In the genomic region with DNA sequence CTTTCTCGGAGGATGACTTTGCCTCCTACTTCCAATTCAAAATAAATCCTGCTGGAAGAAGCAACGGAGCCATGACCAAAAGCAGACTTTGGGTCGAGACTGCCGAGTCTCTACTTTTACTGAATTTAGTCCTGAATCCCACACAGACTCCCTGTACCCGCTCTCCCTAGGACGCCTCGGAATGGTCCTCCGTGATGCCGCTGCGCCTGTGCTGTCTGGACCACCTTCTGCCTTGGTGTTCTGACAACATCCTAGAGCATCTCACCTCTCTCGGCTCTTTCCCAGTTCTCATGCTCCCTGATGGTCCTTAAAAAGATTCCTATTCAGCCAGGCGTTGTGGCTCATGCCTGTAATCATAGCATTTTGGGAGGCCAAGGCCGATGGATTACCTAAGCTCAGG, we compare ENCODE assay signal across 30 cellular contexts.
"Had no signal": no experiment of that assay in that cellular context is flagged by ENCODE, and none has a peak within 500 bp of the region (broad histone marks: within the 10 kb centered on the region; RNA-seq: fewer than 3 reads in every experiment).

No MANE protein-coding gene starts in this region.

- H3K4me1 Mint-ChIP-seq: naive B cell; naive thymus-derived CD8-positive, alpha-beta T cell; stimulated activated effector memory CD8-positive, alpha-beta T cell treated with anti-CD3 and anti-CD28 coated beads, Interleukin-12 subunit alpha, Interleukin-12 subunit beta, amount 100 ng/mL, for 72 hours; stimulated activated naive B cell treated with anti-CD40 and anti-IgM and Interleukin-4, amounts not matched to agents 10 μg/mL and 1 μg/mL and 100 μg/mL, for 72 hours had no signal

- H3K27me3 ChIP-seq: neutrophil, ovary, right lobe of liver, sigmoid colon, thyroid gland, tibial nerve, upper lobe of left lung, vagina had no signal

- H3K4me3 Mint-ChIP-seq: naive B cell; naive thymus-derived CD8-positive, alpha-beta T cell; natural killer cell treated with Interleukin-12 subunit alpha and Interleukin-12 subunit beta and Interleukin-15 and Interleukin-18, amount 100 ng/mL, for 72 hours; nephron progenitor cell; neural crest cell; stimulated activated effector memory CD8-positive, alpha-beta T cell treated with anti-CD3 and anti-CD28 coated beads, Interleukin-12 subunit alpha, Interleukin-12 subunit beta, amount 100 ng/mL, for 72 hours; stimulated activated naive B cell treated with anti-CD40 and anti-IgM and Interleukin-4, amounts not matched to agents 10 μg/mL and 1 μg/mL and 100 μg/mL, for 72 hours; stimulated activated naive CD8-positive, alpha-beta T cell treated with anti-CD3 and anti-CD28 coated beads, Interleukin-15, Interleukin-2, amounts not matched to agents 100 ng/mL and 50 ng/mL, for 24 hours had no signal

- H3K36me3 Mint-ChIP-seq: naive B cell; naive thymus-derived CD8-positive, alpha-beta T cell; natural killer cell treated with Interleukin-12 subunit alpha and Interleukin-12 subunit beta and Interleukin-15 and Interleukin-18, amount 100 ng/mL, for 72 hours; stimulated activated effector memory CD8-positive, alpha-beta T cell treated with anti-CD3 and anti-CD28 coated beads, Interleukin-12 subunit alpha, Interleukin-12 subunit beta, amount 100 ng/mL, for 72 hours; stimulated activated naive B cell treated with anti-CD40 and anti-IgM and Interleukin-4, amounts not matched to agents 10 μg/mL and 1 μg/mL and 100 μg/mL, for 72 hours had no signal

- H3K27ac ChIP-seq: neutrophil, ovary, parathyroid adenoma, psoas muscle, right lobe of liver, sigmoid colon, stomach, thoracic aorta, thyroid gland, tibial nerve, upper lobe of left lung, vagina had no signal

- H3K9ac ChIP-seq: parathyroid adenoma had no signal

- H3K9me3 ChIP-seq: neutrophil, ovary, psoas muscle, right lobe of liver, sigmoid colon, stomach, thoracic aorta, thyroid gland, tibial nerve, upper lobe of left lung, vagina had no signal

- DNase-seq: naive B cell; naive thymus-derived CD8-positive, alpha-beta T cell; nephron progenitor cell; nucleus accumbens; ovary; posterior cingulate gyrus; psoas muscle; right lobe of liver; sigmoid colon; small intestine; stimulated activated CD4-positive, alpha-beta T cell treated with anti-CD3 and anti-CD28 coated beads, Interleukin-15, amount 100 ng/mL, for 24 hours; stimulated activated CD4-positive, alpha-beta T cell treated with anti-CD3 and anti-CD28 coated beads, Interleukin-2, amount 100 ng/mL, for 24 hours; stimulated activated CD4-positive, alpha-beta T cell treated with anti-CD3 and anti-CD28 coated beads, Interleukin-2, amount 100 ng/mL, for 48 hours; stimulated activated CD4-positive, alpha-beta T cell treated with anti-CD3 and anti-CD28 coated beads, Interleukin-4, amount 100 ng/mL, for 24 hours; stimulated activated naive B cell treated with anti-CD40 and anti-IgM and Interleukin-4, amounts not matched to agents 10 μg/mL and 1 μg/mL and 100 μg/mL, for 72 hours; stimulated activated naive CD4-positive, alpha-beta T cell treated with Interleukin-2 at 50 U/mL for 16 hours; stomach; thyroid gland; trophoblast cell; upper lobe of left lung had no signal

- H2AFZ ChIP-seq: parathyroid adenoma had no signal

- H3K79me2 ChIP-seq: parathyroid adenoma had no signal

- H3K9me3 Mint-ChIP-seq: naive B cell; natural killer cell treated with Interleukin-12 subunit alpha and Interleukin-12 subunit beta and Interleukin-15 and Interleukin-18, amount 100 ng/mL, for 72 hours; nephron progenitor cell; neural crest cell; stimulated activated effector memory CD8-positive, alpha-beta T cell treated with anti-CD3 and anti-CD28 coated beads, Interleukin-12 subunit alpha, Interleukin-12 subunit beta, amount 100 ng/mL, for 72 hours; stimulated activated naive B cell treated with anti-CD40 and anti-IgM and Interleukin-4, amounts not matched to agents 10 μg/mL and 1 μg/mL and 100 μg/mL, for 72 hours; stimulated activated naive CD8-positive, alpha-beta T cell treated with anti-CD3 and anti-CD28 coated beads, Interleukin-15, Interleukin-2, amounts not matched to agents 100 ng/mL and 50 ng/mL, for 24 hours had no signal

- H3K27me3 Mint-ChIP-seq: progenitor cell of endocrine pancreas; stimulated activated naive CD8-positive, alpha-beta T cell treated with anti-CD3 and anti-CD28 coated beads, Interleukin-15, Interleukin-2, amounts not matched to agents 100 ng/mL and 50 ng/mL, for 24 hours had no signal

- H3K27ac Mint-ChIP-seq: naive B cell; naive thymus-derived CD8-positive, alpha-beta T cell; natural killer cell treated with Interleukin-12 subunit alpha and Interleukin-12 subunit beta and Interleukin-15 and Interleukin-18, amount 100 ng/mL, for 72 hours; nephron progenitor cell; progenitor cell of endocrine pancreas; stimulated activated effector memory CD8-positive, alpha-beta T cell treated with anti-CD3 and anti-CD28 coated beads, Interleukin-12 subunit alpha, Interleukin-12 subunit beta, amount 100 ng/mL, for 72 hours; stimulated activated naive B cell treated with anti-CD40 and anti-IgM and Interleukin-4, amounts not matched to agents 10 μg/mL and 1 μg/mL and 100 μg/mL, for 72 hours; stimulated activated naive CD8-positive, alpha-beta T cell treated with anti-CD3 and anti-CD28 coated beads, Interleukin-15, Interleukin-2, amounts not matched to agents 100 ng/mL and 50 ng/mL, for 24 hours had no signal

- H3K4me1 ChIP-seq: parathyroid adenoma, psoas muscle, right lobe of liver, sigmoid colon, stomach, thyroid gland, tibial nerve, upper lobe of left lung had no signal
